Comparison of ENCODE assay signal across 18 cellular contexts in genomic region chr1:96782861-96783260, GRCh38.
DNase-seq lines count a peak whose midpoint lies in the region; ATAC-seq and TF ChIP-seq lines count a peak whose summit lies in the region.
"Had no signal": no experiment of that assay in that cellular context is flagged by ENCODE, and none has a peak within 500 bp of the region (broad histone marks: within the 10 kb centered on the region; RNA-seq: fewer than 3 reads in every experiment).

No MANE protein-coding gene starts in this region.

- no peak overlapping the region for H3K4me3 Mint-ChIP-seq in T-helper 1 cell treated with Interleukin-12 subunit alpha and Interleukin-12 subunit beta and Interleukin-4 antibody, amounts not matched to agents 30 μg/mL and 1 μg/mL, for 36 hours

- H3K27ac Mint-ChIP-seq in T-helper 1 cell treated with Interleukin-12 subunit alpha and Interleukin-12 subunit beta and Interleukin-4 antibody, amounts not matched to agents 30 μg/mL and 1 μg/mL, for 36 hours = peak overlapping the region; percentile 16

- H3K36me3 Mint-ChIP-seq in T-helper 1 cell treated with Interleukin-12 subunit alpha and Interleukin-12 subunit beta and Interleukin-4 antibody, amounts not matched to agents 30 μg/mL and 1 μg/mL, for 36 hours (ENCODE audit: low read depth) = peaks cover 17% of the 10 kb centered on the region

- TF ChIP-seq CTCF in astrocyte of the spinal cord (IDR thresholded peaks at IDR 0.05; ENCODE audit: low read depth, low read length) = no peak
- no peak for TF ChIP-seq CTCF in fibroblast of pulmonary artery (IDR thresholded peaks at IDR 0.05; ENCODE audit: low read length, missing control alignments)
- TF ChIP-seq CTCF in ovary (IDR thresholded peaks at IDR 0.05) = no peak

- no peaks in the 10 kb centered on the region for H3K27me3 ChIP-seq in ovary
- H3K27me3 ChIP-seq: SJSA1 had no signal

- no peaks in the 10 kb centered on the region for H3K4me1 ChIP-seq in ovary (ENCODE audit: insufficient read depth)
- H3K4me1 ChIP-seq: SJSA1 had no signal

- no peaks in the 10 kb centered on the region for H3K9me3 Mint-ChIP-seq in T-helper 1 cell treated with Interleukin-12 subunit alpha and Interleukin-12 subunit beta and Interleukin-4 antibody, amounts not matched to agents 30 μg/mL and 1 μg/mL, for 36 hours

- H3K9me3 ChIP-seq in ovary = no peaks in the 10 kb centered on the region
- H3K9me3 ChIP-seq: SJSA1 had no signal

- in situ Hi-C loops in astrocyte of the spinal cord (cut with HindIII; ENCODE audit: low sequenced_read_pairs) = no loop called here

- DNase-seq in T-helper 1 cell (no peak), astrocyte of the spinal cord (ENCODE audit: low read depth, low spot score) (peak; percentile 13), fibroblast of pulmonary artery (ENCODE audit: low read depth) (peak; percentile 29), NCI-H526 treated with DMSO at 0.1 percent for 48 hours (lab: John Stamatoyannopoulos, UW) (no peak), cerebellar cortex (ENCODE audit: low spot score) (no peak), ovary (no peak)
- DNase-seq: COR-L47; DMS53; NCI-H1048; NCI-H345; NCI-H69; NK-92 treated with Interleukin-12 subunit alpha and Interleukin-12 subunit beta, amount 100 ng/mL, for 24 hours; PC-3 had no signal

- H3K27ac ChIP-seq in ovary = no peak overlapping the region
- H3K27ac ChIP-seq: 22Rv1, C4-2B, SJSA1 had no signal

- no peak overlapping the region for H3K4me3 ChIP-seq in astrocyte of the spinal cord (ENCODE audit: low read depth, low read length)
- no peak overlapping the region for H3K4me3 ChIP-seq in fibroblast of pulmonary artery (replicated peaks; ENCODE audit: low read depth, low read length)
- H3K4me3 ChIP-seq in ovary = no peak overlapping the region
- H3K4me3 ChIP-seq: SJSA1 had no signal

- intact Hi-C loops in ovary (cut with DNase I) = no loop called here

- TF ChIP-seq POLR2A in ovary (IDR thresholded peaks at IDR 0.05) = no peak

- H3K4me1 Mint-ChIP-seq in T-helper 1 cell treated with Interleukin-12 subunit alpha and Interleukin-12 subunit beta and Interleukin-4 antibody, amounts not matched to agents 30 μg/mL and 1 μg/mL, for 36 hours (ENCODE audit: low read depth) = no peaks in the 10 kb centered on the region

- TF ChIP-seq EP300 in ovary (IDR thresholded peaks at IDR 0.05) = no peak

- no peaks in the 10 kb centered on the region for H3K36me3 ChIP-seq in ovary

- no peaks in the 10 kb centered on the region for H3K27me3 Mint-ChIP-seq in T-helper 1 cell treated with Interleukin-12 subunit alpha and Interleukin-12 subunit beta and Interleukin-4 antibody, amounts not matched to agents 30 μg/mL and 1 μg/mL, for 36 hours (ENCODE audit: low read depth)

- no peak for ATAC-seq in GM18868 (IDR thresholded peaks at IDR 0.05; ENCODE audit: unreplicated experiment)
- ATAC-seq: PC-3 had no signal

Comparison
In these comparisons a context has a peak if more than half of its experiments do, and no peak if none do; other contexts are left out.
1. DNase-seq: peak in astrocyte of the spinal cord (single experiment) and fibroblast of pulmonary artery (single experiment); none in T-helper 1 cell (0 of 5), NCI-H526 treated with DMSO at 0.1 percent for 48 hours (single experiment), cerebellar cortex (single experiment) and ovary (0 of 5).